8 cellular contexts compared by ENCODE assay signal in the genomic region with DNA sequence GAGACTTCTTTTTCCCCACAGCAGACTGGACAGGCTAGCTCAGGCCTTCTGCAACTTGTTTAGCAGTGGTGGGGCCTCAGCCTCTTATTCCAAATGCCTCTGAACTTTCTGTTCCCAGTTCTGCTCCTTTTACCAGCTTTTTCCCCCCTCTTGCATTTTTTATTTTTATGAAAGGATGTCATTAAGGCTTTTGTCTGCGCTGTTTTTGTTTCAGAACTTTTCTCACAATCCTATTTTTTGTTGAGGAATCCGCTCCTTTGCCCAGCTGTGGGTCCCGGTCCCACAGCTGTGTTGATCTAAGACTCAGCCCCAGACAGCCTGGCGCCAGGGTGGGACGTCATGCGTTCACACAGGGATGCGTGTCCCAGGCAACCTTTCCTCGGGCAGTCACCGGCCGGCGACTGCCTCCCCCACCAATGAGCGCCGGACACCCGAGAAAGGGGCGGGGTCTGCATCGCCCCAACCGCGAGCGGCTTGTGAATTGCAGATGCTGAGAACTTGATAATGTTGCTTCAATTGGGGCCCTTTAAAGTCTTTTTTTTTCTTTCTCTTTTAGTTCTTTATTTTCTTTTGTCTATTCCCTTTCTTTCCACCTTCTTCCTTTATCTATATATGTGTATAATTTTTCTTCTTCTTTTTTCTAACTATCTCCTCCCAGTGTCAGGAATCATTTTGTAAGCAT. TPM values are rescaled to one million over a fixed set of nuclear protein-coding genes. Genes with fewer than 3 reads are reported as not detected.
DNase-seq lines count a peak whose midpoint lies in the region; ATAC-seq and TF ChIP-seq lines count a peak whose summit lies in the region.

No MANE protein-coding gene starts in this region.

- peak overlapping the region; percentile 54; the same call in 1 of the 2 replicates for H3K14ac ChIP-seq in H9 (ENCODE audit: insufficient read depth, low read length)

- no peak overlapping the region for H2BK12ac ChIP-seq in H9 (ENCODE audit: insufficient read length, low read depth, low read length)

- intact Hi-C loops in adrenal gland (cut with DNase I) = no loop called here
- intact Hi-C loops in Right ventricle myocardium inferior (cut with DNase I) = no loop called here

- H2AFZ ChIP-seq in H9 (ENCODE audit: low read length) = no peak overlapping the region

- H3K18ac ChIP-seq in H9 (ENCODE audit: insufficient read length, low read depth, low read length) = peak overlapping the region; percentile 49

- no peak overlapping the region for H2BK15ac ChIP-seq in H9 (ENCODE audit: low read depth, low read length)

- H3K79me2 ChIP-seq in H9 (ENCODE audit: insufficient read depth, low read length) = peaks cover 7% of the 10 kb centered on the region; the same call in 1 of the 2 replicates

- H3K9ac ChIP-seq in H9 (ENCODE audit: extremely low read depth, insufficient read length, low read length) = peak overlapping the region; percentile 32

- H2AK5ac ChIP-seq in H9 (ENCODE audit: insufficient read length, low read length) = no peak overlapping the region

- H3K4me1 ChIP-seq in H9 (ENCODE audit: insufficient read depth, low read length) (peaks cover 12% of the 10 kb centered on the region; the same call in 1 of the 2 replicates), adrenal gland (replicated peaks in 1 of 2) (peaks cover 9 to 40% of the 10 kb centered on the region in 2 donors)

- H2BK5ac ChIP-seq in H9 (ENCODE audit: insufficient read length, low read length) = no peak overlapping the region

- H3K4me3 ChIP-seq in BJ (ENCODE audit: low read depth, low read length) (no peak overlapping the region), adrenal gland (no peak overlapping the region)

- H3K23ac ChIP-seq in H9 (ENCODE audit: insufficient read length, low read depth, low read length) = no peak overlapping the region

- CTCF ChIA-PET in BJ (lab: Yijun Ruan, JAX) = interaction anchor here (0.8 to 23.8 kb wide), 2 partner anchors 15 to 73 kb away, joined by 3 to 644 read pairs; no protein-coding TSS in a partner anchor

- no peak overlapping the region for H4K8ac ChIP-seq in H9 (replicated peaks; ENCODE audit: insufficient read length, low read depth, low read length)

- DNase-seq in BJ (ENCODE audit: low read depth) (peak; percentile 95), H9 (peak; percentile 95), NCI-H510A treated with DMSO at 0.1 percent for 48 hours (lab: John Stamatoyannopoulos, UW) (peak; percentile 78), adrenal gland (peak; percentile 91 to 98 (median 96)), Right ventricle myocardium inferior (ENCODE audit: missing footprints) (peak; percentile 97), occipital lobe (lab: John Stamatoyannopoulos, UW) (peak; percentile 75)

- H3K27ac Mint-ChIP-seq in H9 = peak overlapping the region; percentile 36 to 100 (median 99); a peak in 6 of 7 replicates

- H3K36me3 ChIP-seq in BJ (ENCODE audit: control insufficient read depth, insufficient read depth, low read length) (no peaks in the 10 kb centered on the region), adrenal gland (replicated peaks in 1 of 2) (no peaks in the 10 kb centered on the region)

- no peak overlapping the region for H3K56ac ChIP-seq in H9 (ENCODE audit: insufficient read length, low read depth, low read length)

- peaks cover 23% of the 10 kb centered on the region for H3K23me2 ChIP-seq in H9 (ENCODE audit: insufficient read length, low read depth, low read length, poor library complexity, severe bottlenecking)

- H3K9me3 Mint-ChIP-seq in H9 = peaks cover 0 to 2% of the 10 kb centered on the region in 2 experiments; a peak in 1 of 5 replicates

- peak; percentile 88 for ATAC-seq in Right ventricle myocardium inferior
- no peak for ATAC-seq in HG02798 (IDR thresholded peaks at IDR 0.05; ENCODE audit: poor library complexity, unreplicated experiment)
- ATAC-seq in GM21515 (IDR thresholded peaks at IDR 0.05; ENCODE audit: unreplicated experiment) = no peak

- no peak overlapping the region; the same call in 1 of the 2 replicates for H3K4ac ChIP-seq in H9 (ENCODE audit: low read depth, low read length)

- no peak overlapping the region for H4K91ac ChIP-seq in H9 (ENCODE audit: insufficient read length, low read depth, low read length)

- H3T11ph ChIP-seq in H9 (ENCODE audit: low read length) = peak overlapping the region; percentile 48

- H3K4me1 Mint-ChIP-seq in H9 = peaks cover 69 to 76% of the 10 kb centered on the region in 2 experiments

- H3K79me1 ChIP-seq in H9 (ENCODE audit: insufficient read depth, low read depth, low read length, poor library complexity, severe bottlenecking) = no peaks in the 10 kb centered on the region

- H3K27ac ChIP-seq in H9 (ENCODE audit: insufficient read length, low read depth, low read length) (peak overlapping the region; percentile 29), adrenal gland (peak overlapping the region in 4 of 5 donors; percentile 56 to 91 (median 80))

- peak overlapping the region; percentile 26 for H2BK20ac ChIP-seq in H9 (ENCODE audit: low read depth, low read length, poor library complexity, severe bottlenecking)

- H4K20me1 ChIP-seq in H9 (ENCODE audit: control insufficient read depth, insufficient read depth, insufficient read length) = no peaks in the 10 kb centered on the region

- peak overlapping the region; percentile 16 for H3K4me2 ChIP-seq in H9 (ENCODE audit: insufficient read depth, insufficient read length, low read length)

- TF ChIP-seq POLR2A in adrenal gland (IDR thresholded peaks at IDR 0.05) = peak in 1 of 2 donors; percentile 44

- peaks cover 10 to 16% (median 12%) of the 10 kb centered on the region in 3 experiments; a peak in 6 of 7 replicates for H3K36me3 Mint-ChIP-seq in H9 (ENCODE audit: insufficient read depth in 1 of 3, low read depth in 3 of 3)

- peaks cover 15% of the 10 kb centered on the region for H3K27me3 Mint-ChIP-seq in H9 (ENCODE audit: low read depth)

- no peak overlapping the region for H4K5ac ChIP-seq in H9 (ENCODE audit: insufficient read length, low read depth, low read length)

- H3K9me3 ChIP-seq in H9 (ENCODE audit: control insufficient read depth, low read depth, low read length) = no peaks in the 10 kb centered on the region
- H3K9me3 ChIP-seq in adrenal gland (replicated peaks in 1 of 3) = no peaks in the 10 kb centered on the region

- peak overlapping the region; percentile 42 to 53 for H3K4me3 Mint-ChIP-seq in H9

- POLR2A ChIA-PET in BJ (lab: Charles Lee) = no interaction called here

- H2BK120ac ChIP-seq in H9 (ENCODE audit: low read depth, low read length, poor library complexity, severe bottlenecking) = no peak overlapping the region

- no peaks in the 10 kb centered on the region for H3K27me3 ChIP-seq in BJ (ENCODE audit: control insufficient read depth, insufficient read depth, low read length)
- no peaks in the 10 kb centered on the region for H3K27me3 ChIP-seq in H9 (ENCODE audit: insufficient read depth, low read length)
- H3K27me3 ChIP-seq in adrenal gland = no peaks in the 10 kb centered on the region

- no CpG with 5 or more reads among the region's 19 CpGs for WGBS in H9 (ENCODE audit: extremely low coverage, insufficient read length, low lambda C conversion rate)
- WGBS in adrenal gland, 4 donors = 0 to 3% (median 1%) methylated on average over 17 to 19 of the region's 19 CpGs

- TF ChIP-seq CTCF in BJ (IDR thresholded peaks at IDR 0.05; ENCODE audit: insufficient read depth, low read depth, low read length) = no peak
- TF ChIP-seq CTCF in H9 (conservative IDR thresholded peaks at IDR 0.05) = no peak
- no peak for TF ChIP-seq CTCF in adrenal gland (IDR thresholded peaks at IDR 0.05)

RNA-seq across cellular contexts. Expression of a gene that starts 3.0 kb away (rescaled TPM):
- 230 and 379 TPM in 2 replicates for polyA plus RNA-seq in BJ (2011; rRNA removed)
- polyA minus RNA-seq in BJ (2011; rRNA and poly(A)+ RNA removed) = 249 and 251 TPM in 2 replicates
- total RNA-seq in H9 (2021) = 113 and 119 TPM in 2 replicates
- 100 to 1,000 TPM in 5 of 8 donors, 10 to 100 TPM in 3; 55.3 to 213 (median 118) TPM for total RNA-seq in adrenal gland
- 100 to 1,000 TPM in 2 of 3 donors, 10 to 100 TPM in 1; 28.8 to 133 (median 114) TPM for polyA plus RNA-seq in adrenal gland
- total RNA-seq in Right ventricle myocardium inferior = 90.3 TPM
- 30.3 TPM for total RNA-seq in occipital lobe

RNA-seq across cellular contexts. Expression of a gene that starts 31.2 kb away (rescaled TPM):
- polyA plus RNA-seq in BJ (2011; rRNA removed) (0.11 TPM in 2 replicates), adrenal gland (under 1 TPM; 0.07 to 0.35 (median 0.16) TPM)
- polyA minus RNA-seq in BJ (2011; rRNA and poly(A)+ RNA removed) = 0.24 and 0.67 TPM in 2 replicates
- total RNA-seq in H9 (2021) (5.1 TPM in 2 replicates), adrenal gland (under 1 TPM in 7 of 8 donors, not detected in 1; 0.12 to 0.88 (median 0.45) TPM), Right ventricle myocardium inferior (0.76 TPM), occipital lobe (0.78 TPM)
